23 cellular contexts compared by ENCODE assay signal in the genomic region with DNA sequence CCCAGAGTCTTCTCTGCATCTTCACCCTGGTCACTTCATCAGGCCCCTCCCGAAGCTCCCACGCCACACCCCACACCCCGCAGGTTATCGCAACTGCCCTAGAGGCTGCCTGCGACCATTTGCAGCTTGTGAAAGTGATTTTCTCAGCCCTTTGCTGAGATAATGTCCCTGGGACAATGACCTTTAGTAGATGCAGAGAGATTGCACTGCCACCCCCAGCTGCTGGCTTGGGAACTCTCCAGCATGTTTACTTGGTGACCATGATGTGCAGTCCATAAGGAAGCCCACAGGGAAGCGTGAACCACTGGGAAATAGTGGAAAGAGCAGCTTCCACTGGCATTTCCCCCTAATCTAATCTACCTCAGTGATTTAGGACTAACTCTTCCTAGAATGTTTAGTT.
"Had no signal": no experiment of that assay in that cellular context is flagged by ENCODE, and none has a peak within 500 bp of the region (broad histone marks: within the 10 kb centered on the region; RNA-seq: fewer than 3 reads in every experiment).

No MANE protein-coding gene starts in this region.

- H3K27ac Mint-ChIP-seq: activated CD4-positive, alpha-beta memory T cell treated with anti-CD3 and anti-CD28 coated beads, Interleukin-2, amount 10 ng/mL, durations not matched to agents 7 days and 5 days; activated CD4-positive, alpha-beta T cell treated with anti-CD3 and anti-CD28 coated beads for 36 hours; activated naive CD4-positive, alpha-beta T cell treated with anti-CD3 and anti-CD28 coated beads for 36 hours; activated naive CD8-positive, alpha-beta T cell; activated T-helper 17 cell treated with anti-CD3 and anti-CD28 coated beads, Interleukin-2, amount 50 U/mL, for 72 hours; T-helper 17 cell had no signal

- ATAC-seq: activated CD4-positive, alpha-beta T cell treated with anti-CD3 and anti-CD28 coated beads for 36 hours; activated T-helper 17 cell treated with anti-CD3 and anti-CD28 coated beads, Interleukin-2, amount 50 U/mL, for 72 hours; T-helper 17 cell had no signal

- H3K4me3 Mint-ChIP-seq: activated CD4-positive, alpha-beta memory T cell treated with anti-CD3 and anti-CD28 coated beads, Interleukin-2, amount 10 ng/mL, durations not matched to agents 7 days and 5 days; activated CD4-positive, alpha-beta T cell treated with anti-CD3 and anti-CD28 coated beads for 36 hours; activated naive CD4-positive, alpha-beta T cell treated with anti-CD3 and anti-CD28 coated beads for 36 hours; activated naive CD8-positive, alpha-beta T cell; activated T-helper 17 cell treated with anti-CD3 and anti-CD28 coated beads, Interleukin-2, amount 50 U/mL, for 72 hours; T-helper 17 cell had no signal

- H3K27me3 Mint-ChIP-seq: activated CD4-positive, alpha-beta memory T cell treated with anti-CD3 and anti-CD28 coated beads, Interleukin-2, amount 10 ng/mL, durations not matched to agents 7 days and 5 days; activated CD4-positive, alpha-beta T cell treated with anti-CD3 and anti-CD28 coated beads for 36 hours; activated naive CD8-positive, alpha-beta T cell; activated T-helper 17 cell treated with anti-CD3 and anti-CD28 coated beads, Interleukin-2, amount 50 U/mL, for 72 hours; T-helper 17 cell had no signal

- H3K4me1 Mint-ChIP-seq: activated CD4-positive, alpha-beta memory T cell treated with anti-CD3 and anti-CD28 coated beads, Interleukin-2, amount 10 ng/mL, durations not matched to agents 7 days and 5 days; activated CD4-positive, alpha-beta T cell treated with anti-CD3 and anti-CD28 coated beads for 36 hours; activated T-helper 17 cell treated with anti-CD3 and anti-CD28 coated beads, Interleukin-2, amount 50 U/mL, for 72 hours; T-helper 17 cell had no signal

- H3K9me3 Mint-ChIP-seq: activated CD4-positive, alpha-beta memory T cell treated with anti-CD3 and anti-CD28 coated beads, Interleukin-2, amount 10 ng/mL, durations not matched to agents 7 days and 5 days; activated naive CD4-positive, alpha-beta T cell treated with anti-CD3 and anti-CD28 coated beads for 36 hours; activated T-helper 17 cell treated with anti-CD3 and anti-CD28 coated beads, Interleukin-2, amount 50 U/mL, for 72 hours had no signal

- DNase-seq: activated CD4-positive, alpha-beta memory T cell treated with anti-CD3 and anti-CD28 coated beads, Interleukin-2, amount 10 ng/mL, durations not matched to agents 7 days and 5 days; activated CD4-positive, alpha-beta T cell treated with anti-CD3 and anti-CD28 coated beads for 36 hours; activated CD4-positive, alpha-beta T cell treated with anti-CD3 and anti-CD28 coated beads, Interleukin-2, amount 50 U/mL, for 1 hour; activated gamma-delta T cell; activated naive CD4-positive, alpha-beta T cell treated with anti-CD3 and anti-CD28 coated beads for 36 hours; activated T-cell treated with anti-CD3 and anti-CD28 coated beads for 4 hours; activated T-cell treated with anti-CD3 and anti-CD28 coated beads, Interleukin-2, amount 50 U/mL, for 48 hours; anterior cingulate cortex; caudate nucleus; NCI-H1092; NCI-H1417 treated with DMSO at 0.1 percent for 48 hours; NCI-H1694; NCI-H2029; NCI-H2107; NCI-H345; NCI-H510A; NCI-H526 treated with DMSO at 0.1 percent for 48 hours; NCI-H82; SIG-M5; T-helper 17 cell; T-helper 9 cell had no signal
